In genomic region chr11:67886230-67886629, GRCh38 we compare ENCODE assay signal across 8 cellular contexts.
DNase-seq lines count a peak whose midpoint lies in the region; ATAC-seq, FAIRE-seq and TF ChIP-seq lines count a peak whose summit lies in the region.
"Not testable (repeated sequence)": the region's sequence is repeated elsewhere in the genome, so short reads cannot be mapped to it uniquely, and the experiment has no call there.

No MANE protein-coding gene starts in this region.

- whole genome bisulfite sequencing in HepG2 (ENCODE audit: low lambda C conversion rate), result 0% methylated on average over 5 of the region's 7 CpGs
- WGBS in smooth muscle cell (ENCODE audit: low lambda C conversion rate), result 52% methylated on average over 7 of the region's 7 CpGs

- not testable (repeated sequence) for H2AFZ ChIP-seq in HepG2 (ENCODE audit: low read length); smooth muscle cell (ENCODE audit: low read depth)

- not testable (repeated sequence) for TF ChIP-seq POLR2A in HepG2 (IDR thresholded peaks at IDR 0.05; ENCODE audit: insufficient read depth in 1 of 2, low read depth in 2 of 2, low read length in 2 of 2)

- CTCF ChIA-PET in CD4-positive, alpha-beta memory T cell (lab: Charles Lee; ENCODE audit: partially characterized antibody), result interaction anchor here (1.0 to 3.2 kb wide), 2 partner anchors 26 to 69 kb away, joined by 3 to 20 read pairs; no protein-coding TSS in a partner anchor
- CTCF ChIA-PET in T-cell (lab: Charles Lee), result interaction anchor here in 1 of 2 donors (1.1 kb wide), 1 partner anchor 69 kb away, joined by 3 read pairs; no protein-coding TSS in a partner anchor
- CTCF ChIA-PET in activated CD4-positive, alpha-beta memory T cell treated with anti-CD3 and anti-CD28 coated beads for 36 hours (lab: Charles Lee), result interaction anchor here (2.8 kb wide), 1 partner anchor 69 kb away, joined by 17 read pairs; no protein-coding TSS in a partner anchor
- CTCF ChIA-PET in HepG2 (lab: Yijun Ruan, JAX; ENCODE audit: low intra/inter-chr PET ratio, low total read pairs); naive thymus-derived CD4-positive, alpha-beta T cell (lab: Charles Lee): not testable (repeated sequence)

- H3K4me2 ChIP-seq in HepG2 (ENCODE audit: low read depth, low read length) (peak overlapping the region; percentile 72), smooth muscle cell (peak overlapping the region; percentile 50)

- DNase-seq in CD4-positive, alpha-beta memory T cell; T-cell; activated CD4-positive, alpha-beta memory T cell treated with anti-CD3 and anti-CD28 coated beads for 36 hours; HepG2 (ENCODE audit: low spot score); naive thymus-derived CD4-positive, alpha-beta T cell; smooth muscle cell (lab: John Stamatoyannopoulos, UW; ENCODE audit: unreplicated experiment): not testable (repeated sequence)
- peak; percentile 34 for DNase-seq in colonic mucosa

- H4K20me1 ChIP-seq in HepG2 (ENCODE audit: insufficient read depth, low read length); smooth muscle cell (ENCODE audit: low read depth): not testable (repeated sequence)

- TF ChIP-seq EP300 in HepG2 (IDR thresholded peaks at IDR 0.05; ENCODE audit: low read depth in 2 of 2, low read length in 2 of 2); HepG2 (CRISPR knock-in tag; IDR thresholded peaks at IDR 0.05; ENCODE audit: borderline replicate concordance): not testable (repeated sequence)

- not testable (repeated sequence) for H3K36me3 ChIP-seq in CD4-positive, alpha-beta memory T cell (ENCODE audit: insufficient read depth, low read length); colonic mucosa; HepG2 (replicated peaks in 1 of 2; ENCODE audit: control insufficient read depth in 1 of 2, insufficient read depth in 2 of 2, low read length in 2 of 2); naive thymus-derived CD4-positive, alpha-beta T cell (ENCODE audit: control insufficient read depth in 2 of 3, insufficient read depth in 3 of 3, low read length in 3 of 3); smooth muscle cell (ENCODE audit: low read depth)

- ATAC-seq in T-cell (replicated peaks in 1 of 4); activated T-helper 17 cell treated with anti-CD3 and anti-CD28 coated beads, Interleukin-2, amount 50 U/mL, for 72 hours (replicated peaks); HepG2; naive thymus-derived CD4-positive, alpha-beta T cell: not testable (repeated sequence)

- H3K4me3 ChIP-seq in CD4-positive, alpha-beta memory T cell (ENCODE audit: low read length in 2 of 2); naive thymus-derived CD4-positive, alpha-beta T cell (ENCODE audit: low read length): not testable (repeated sequence)
- H3K4me3 ChIP-seq in colonic mucosa, result peak overlapping the region; percentile 4
- H3K4me3 ChIP-seq in HepG2 (replicated peaks in 1 of 3; ENCODE audit: insufficient read depth in 1 of 3, low read depth in 2 of 3, low read length in 3 of 3), result peak overlapping the region; percentile 26 to 54 (median 27); a peak in 4 of 6 replicates
- H3K4me3 ChIP-seq in smooth muscle cell, result peak overlapping the region; percentile 34

- in situ Hi-C loops in HepG2 (cut with HindIII; ENCODE audit: extremely low pct_ligation_motif_present, low pct_unique_long_range_greater_than_20kb), result not testable (repeated sequence)

- not testable (repeated sequence) for BruUV-seq in HepG2 (replicated peaks; lab: Mats Ljungman, UMichigan)

- H3K9me3 Mint-ChIP-seq in CD4-positive, alpha-beta memory T cell; T-cell; activated CD4-positive, alpha-beta memory T cell treated with anti-CD3 and anti-CD28 coated beads for 36 hours; activated T-helper 17 cell treated with anti-CD3 and anti-CD28 coated beads, Interleukin-2, amount 50 U/mL, for 72 hours; naive thymus-derived CD4-positive, alpha-beta T cell: not testable (repeated sequence)

- not testable (repeated sequence) for TF ChIP-seq RAD21 in HepG2 (CRISPR knock-in tag; IDR thresholded peaks at IDR 0.05)

- H3K9ac ChIP-seq in colonic mucosa (ENCODE audit: low read depth in 2 of 2, low read length in 2 of 2); smooth muscle cell (ENCODE audit: low read depth): not testable (repeated sequence)
- peak overlapping the region; percentile 29; the same call in 1 of the 2 replicates for H3K9ac ChIP-seq in HepG2 (ENCODE audit: insufficient read depth, low read depth, low read length)

- not testable (repeated sequence) for H3F3A ChIP-seq in smooth muscle cell (ENCODE audit: low read depth)

- intact Hi-C loops in CD4-positive, alpha-beta memory T cell (cut with micrococcal nuclease); activated CD4-positive, alpha-beta memory T cell treated with anti-CD3 and anti-CD28 coated beads for 36 hours (cut with micrococcal nuclease); colonic mucosa (cut with DNase I); HepG2 (cut with micrococcal nuclease; ENCODE audit: unreplicated experiment); naive thymus-derived CD4-positive, alpha-beta T cell (cut with micrococcal nuclease): not testable (repeated sequence)

- H3K79me2 ChIP-seq in HepG2 (ENCODE audit: insufficient read depth, low read length); smooth muscle cell (ENCODE audit: low read depth): not testable (repeated sequence)

- not testable (repeated sequence) for H3K9me3 ChIP-seq in CD4-positive, alpha-beta memory T cell (ENCODE audit: control insufficient read depth in 1 of 2, low read length in 2 of 2); colonic mucosa; HepG2 (ENCODE audit: low read length); naive thymus-derived CD4-positive, alpha-beta T cell (ENCODE audit: control insufficient read depth in 2 of 3, low read length in 3 of 3); smooth muscle cell (replicated peaks; ENCODE audit: low read depth)

- not testable (repeated sequence) for TF ChIP-seq CTCF in colonic mucosa (IDR thresholded peaks at IDR 0.05); HepG2 (CRISPR knock-in tag; IDR thresholded peaks at IDR 0.05); smooth muscle cell (IDR thresholded peaks at IDR 0.05; ENCODE audit: borderline replicate concordance, insufficient read depth, poor library complexity, severe bottlenecking)

- POLR2A ChIA-PET in CD4-positive, alpha-beta memory T cell (lab: Charles Lee; ENCODE audit: partially characterized antibody), result interaction anchor here (0.6 to 2.5 kb wide), 2 partner anchors 69 to 234 kb away, joined by 3 to 7 read pairs; no protein-coding TSS in a partner anchor
- POLR2A ChIA-PET in T-cell (lab: Charles Lee); HepG2 (lab: Yijun Ruan, JAX); naive thymus-derived CD4-positive, alpha-beta T cell (lab: Charles Lee): not testable (repeated sequence)
- POLR2A ChIA-PET in activated CD4-positive, alpha-beta memory T cell treated with anti-CD3 and anti-CD28 coated beads for 36 hours (lab: Charles Lee), result interaction anchor here (0.6 kb wide), 1 partner anchor 583 kb away, joined by 3 read pairs; no protein-coding TSS in a partner anchor

- H3K4me1 Mint-ChIP-seq in CD4-positive, alpha-beta memory T cell, result peaks cover 31 to 54% (median 35%) of the 10 kb centered on the region in 4 donors
- peaks cover 25 to 45% (median 40%) of the 10 kb centered on the region in 3 donors for H3K4me1 Mint-ChIP-seq in T-cell
- peaks cover 37% of the 10 kb centered on the region for H3K4me1 Mint-ChIP-seq in activated CD4-positive, alpha-beta memory T cell treated with anti-CD3 and anti-CD28 coated beads for 36 hours (ENCODE audit: low read depth)
- peaks cover 37% of the 10 kb centered on the region for H3K4me1 Mint-ChIP-seq in activated T-helper 17 cell treated with anti-CD3 and anti-CD28 coated beads, Interleukin-2, amount 50 U/mL, for 72 hours
- peaks cover 9 to 60% (median 33%) of the 10 kb centered on the region in 7 donors for H3K4me1 Mint-ChIP-seq in naive thymus-derived CD4-positive, alpha-beta T cell

- H3K4me1 ChIP-seq in CD4-positive, alpha-beta memory T cell (ENCODE audit: insufficient read depth, low read length), result peaks cover 23% of the 10 kb centered on the region
- not testable (repeated sequence) for H3K4me1 ChIP-seq in colonic mucosa; naive thymus-derived CD4-positive, alpha-beta T cell (ENCODE audit: control insufficient read depth in 2 of 2, insufficient read depth in 2 of 2, low read length in 2 of 2); smooth muscle cell (ENCODE audit: low read depth)
- H3K4me1 ChIP-seq in HepG2 (ENCODE audit: insufficient read depth, low read length), result peaks cover 40% of the 10 kb centered on the region

- peak overlapping the region; percentile 74 for H3K27ac ChIP-seq in CD4-positive, alpha-beta memory T cell (ENCODE audit: low read depth, low read length)
- H3K27ac ChIP-seq in colonic mucosa; HepG2 (ENCODE audit: extremely low read length, insufficient read depth, low read length); naive thymus-derived CD4-positive, alpha-beta T cell (ENCODE audit: low read depth, low read length); smooth muscle cell (ENCODE audit: low read depth): not testable (repeated sequence)

- H3K27me3 ChIP-seq in CD4-positive, alpha-beta memory T cell (ENCODE audit: insufficient read depth, low read length); colonic mucosa; HepG2 (ENCODE audit: control insufficient read depth in 1 of 2, insufficient read depth in 2 of 2, low read length in 2 of 2); naive thymus-derived CD4-positive, alpha-beta T cell (ENCODE audit: control insufficient read depth in 2 of 2, insufficient read depth in 2 of 2, low read length in 2 of 2); smooth muscle cell (ENCODE audit: low read depth): not testable (repeated sequence)

- not testable (repeated sequence) for H3K27me3 Mint-ChIP-seq in CD4-positive, alpha-beta memory T cell; T-cell; activated CD4-positive, alpha-beta memory T cell treated with anti-CD3 and anti-CD28 coated beads for 36 hours; activated T-helper 17 cell treated with anti-CD3 and anti-CD28 coated beads, Interleukin-2, amount 50 U/mL, for 72 hours
- H3K27me3 Mint-ChIP-seq in naive thymus-derived CD4-positive, alpha-beta T cell, result peaks cover 0 to 13% (median 0%) of the 10 kb centered on the region in 5 donors

- H3K4me3 Mint-ChIP-seq in CD4-positive, alpha-beta memory T cell, result peak overlapping the region; percentile 62 to 96 (median 92)
- peak overlapping the region; percentile 57 to 82 (median 65) for H3K4me3 Mint-ChIP-seq in T-cell
- peak overlapping the region; percentile 46 for H3K4me3 Mint-ChIP-seq in activated CD4-positive, alpha-beta memory T cell treated with anti-CD3 and anti-CD28 coated beads for 36 hours
- peak overlapping the region; percentile 79 for H3K4me3 Mint-ChIP-seq in activated T-helper 17 cell treated with anti-CD3 and anti-CD28 coated beads, Interleukin-2, amount 50 U/mL, for 72 hours
- peak overlapping the region in 8 of 10 donors; percentile 8 to 92 (median 61) for H3K4me3 Mint-ChIP-seq in naive thymus-derived CD4-positive, alpha-beta T cell

- FAIRE-seq in HepG2 (lab: Jason Lieb, UNC), result not testable (repeated sequence)

- peak overlapping the region; percentile 82 to 100 (median 99) for H3K27ac Mint-ChIP-seq in CD4-positive, alpha-beta memory T cell
- H3K27ac Mint-ChIP-seq in T-cell, result peak overlapping the region; percentile 87 to 100
- H3K27ac Mint-ChIP-seq in activated CD4-positive, alpha-beta memory T cell treated with anti-CD3 and anti-CD28 coated beads for 36 hours, result peak overlapping the region; percentile 26
- peak overlapping the region; percentile 96 for H3K27ac Mint-ChIP-seq in activated T-helper 17 cell treated with anti-CD3 and anti-CD28 coated beads, Interleukin-2, amount 50 U/mL, for 72 hours
- peak overlapping the region in 8 of 9 donors; percentile 51 to 88 (median 69) for H3K27ac Mint-ChIP-seq in naive thymus-derived CD4-positive, alpha-beta T cell

- H3K36me3 Mint-ChIP-seq in CD4-positive, alpha-beta memory T cell, result peaks cover 27 to 31% of the 10 kb centered on the region in 2 donors
- peaks cover 13% of the 10 kb centered on the region for H3K36me3 Mint-ChIP-seq in T-cell
- not testable (repeated sequence) for H3K36me3 Mint-ChIP-seq in activated CD4-positive, alpha-beta memory T cell treated with anti-CD3 and anti-CD28 coated beads for 36 hours
- H3K36me3 Mint-ChIP-seq in activated T-helper 17 cell treated with anti-CD3 and anti-CD28 coated beads, Interleukin-2, amount 50 U/mL, for 72 hours (ENCODE audit: low read depth), result peaks cover 32% of the 10 kb centered on the region
- peaks cover 0 to 12% (median 4%) of the 10 kb centered on the region in 5 donors for H3K36me3 Mint-ChIP-seq in naive thymus-derived CD4-positive, alpha-beta T cell

Comparison
In these comparisons a context has a peak if more than half of its experiments do, and no peak if none do; other contexts are left out.
1. H3K27ac Mint-ChIP-seq: peak in every context shown above with its lines; median percentile 99 in CD4-positive, alpha-beta memory T cell; 96 in activated T-helper 17 cell treated with anti-CD3 and anti-CD28 coated beads, Interleukin-2, amount 50 U/mL, for 72 hours; 94 in T-cell; 69 in naive thymus-derived CD4-positive, alpha-beta T cell; 26 in activated CD4-positive, alpha-beta memory T cell treated with anti-CD3 and anti-CD28 coated beads for 36 hours.